15 cellular contexts compared by ENCODE assay signal in the genomic region with DNA sequence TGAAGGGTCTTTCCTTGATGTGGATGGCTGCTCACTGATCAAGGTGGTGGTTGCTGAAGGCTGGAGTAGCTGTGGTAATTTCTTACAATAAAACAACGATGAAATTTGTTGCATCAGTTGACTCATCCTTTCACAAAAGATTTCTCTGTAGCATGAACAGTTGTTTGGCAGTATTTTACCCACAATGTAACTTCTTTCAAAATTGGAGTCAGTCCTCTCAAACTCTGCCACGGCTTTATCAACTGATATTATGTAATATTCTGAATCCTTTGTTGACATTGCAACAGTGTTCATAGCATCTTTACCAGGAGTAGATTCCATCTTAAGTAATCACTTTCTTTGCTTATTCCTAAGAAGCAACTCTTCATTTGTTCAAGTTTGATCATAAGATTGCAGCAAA.
DNase-seq lines count a peak whose midpoint lies in the region; ATAC-seq and TF ChIP-seq lines count a peak whose summit lies in the region.
"Had no signal": no experiment of that assay in that cellular context is flagged by ENCODE, and none has a peak within 500 bp of the region (broad histone marks: within the 10 kb centered on the region; RNA-seq: fewer than 3 reads in every experiment).

No MANE protein-coding gene starts in this region.

- DNase-seq in Right ventricle myocardium superior (no peak), cardiac septum (ENCODE audit: low spot score) (no peak), adipocyte (ENCODE audit: low read depth) (peak; percentile 69), NCI-H2171 (lab: John Stamatoyannopoulos, UW) (no peak), esophagus squamous epithelium (lab: John Stamatoyannopoulos, UW) (no peak), NCI-H1092 (lab: John Stamatoyannopoulos, UW) (no peak), NCI-H187 treated with DMSO at 0.1 percent for 48 hours (lab: John Stamatoyannopoulos, UW) (no peak)
- DNase-seq: activated CD4-positive, alpha-beta T cell treated with anti-CD3 and anti-CD28 coated beads, Interleukin-2, amount 50 U/mL, for 48 hours; anterior cingulate cortex; Calu3; effector CD4-positive, alpha-beta T cell; heart left ventricle; NCI-H446 treated with DMSO at 0.1 percent for 48 hours; RPMI8226 had no signal

- 59 to 61% methylated on average over 2 of the region's 2 CpGs for WGBS in gastroesophageal sphincter (ENCODE audit: low coverage in 1 of 2), 2 donors
- WGBS in esophagus squamous epithelium, 2 donors = 20 to 35% methylated on average over 2 of the region's 2 CpGs

- H3K36me3 ChIP-seq in adipocyte (ENCODE audit: control insufficient read depth, insufficient read depth, low read length, severe bottlenecking) (no peaks in the 10 kb centered on the region), gastroesophageal sphincter (no peaks in the 10 kb centered on the region), esophagus squamous epithelium (no peaks in the 10 kb centered on the region)
- H3K36me3 ChIP-seq: heart left ventricle had no signal

- no peak for TF ChIP-seq EP300 in gastroesophageal sphincter (IDR thresholded peaks at IDR 0.05)

- TF ChIP-seq POLR2A in gastroesophageal sphincter (IDR thresholded peaks at IDR 0.05) (no peak), esophagus squamous epithelium (IDR thresholded peaks at IDR 0.05) (no peak)

- peaks cover 18% of the 10 kb centered on the region for H3K4me1 ChIP-seq in adipocyte (ENCODE audit: control insufficient read depth, insufficient read depth, low read length)
- peaks cover 4 to 35% (median 8%) of the 10 kb centered on the region in 3 donors for H3K4me1 ChIP-seq in gastroesophageal sphincter
- H3K4me1 ChIP-seq in esophagus squamous epithelium = peaks cover 0 to 35% (median 16%) of the 10 kb centered on the region in 3 donors

- H3K27me3 ChIP-seq in adipocyte (replicated peaks; ENCODE audit: control insufficient read depth, insufficient read depth, low read length) (no peaks in the 10 kb centered on the region), gastroesophageal sphincter (no peaks in the 10 kb centered on the region), esophagus squamous epithelium (no peaks in the 10 kb centered on the region)
- H3K27me3 ChIP-seq: heart left ventricle had no signal

- H3K27ac ChIP-seq in gastroesophageal sphincter = no peak overlapping the region
- peak overlapping the region in 1 of 4 donors; percentile 22 for H3K27ac ChIP-seq in esophagus squamous epithelium
- H3K27ac ChIP-seq: heart left ventricle had no signal

- ATAC-seq in Right ventricle myocardium superior (ENCODE audit: poor library complexity) (peak; percentile 51), gastroesophageal sphincter (peak; percentile 89)

- TF ChIP-seq CTCF in gastroesophageal sphincter (IDR thresholded peaks at IDR 0.05) (no peak), esophagus squamous epithelium (IDR thresholded peaks at IDR 0.05) (no peak)

- intact Hi-C loops in Right ventricle myocardium superior (cut with DNase I) (no loop called here), cardiac septum (cut with DNase I) (loop anchor here (10.0 kb wide), 1 partner anchor 251 kb away; the partner anchor contains the start of gene UBE2E2), esophagus squamous epithelium (cut with DNase I) (no loop called here)

- H3K9me3 ChIP-seq in adipocyte (ENCODE audit: control insufficient read depth, low read length) = no peaks in the 10 kb centered on the region
- H3K9me3 ChIP-seq in gastroesophageal sphincter = no peaks in the 10 kb centered on the region
- no peaks in the 10 kb centered on the region for H3K9me3 ChIP-seq in esophagus squamous epithelium

- H3K4me3 ChIP-seq in adipocyte (ENCODE audit: low read length) = no peak overlapping the region
- no peak overlapping the region for H3K4me3 ChIP-seq in gastroesophageal sphincter
- H3K4me3 ChIP-seq in esophagus squamous epithelium = no peak overlapping the region
- H3K4me3 ChIP-seq: heart left ventricle had no signal

- no peak overlapping the region for H3K9ac ChIP-seq in adipocyte (ENCODE audit: low read length)
